20 cellular contexts compared by ENCODE assay signal in the genomic region with DNA sequence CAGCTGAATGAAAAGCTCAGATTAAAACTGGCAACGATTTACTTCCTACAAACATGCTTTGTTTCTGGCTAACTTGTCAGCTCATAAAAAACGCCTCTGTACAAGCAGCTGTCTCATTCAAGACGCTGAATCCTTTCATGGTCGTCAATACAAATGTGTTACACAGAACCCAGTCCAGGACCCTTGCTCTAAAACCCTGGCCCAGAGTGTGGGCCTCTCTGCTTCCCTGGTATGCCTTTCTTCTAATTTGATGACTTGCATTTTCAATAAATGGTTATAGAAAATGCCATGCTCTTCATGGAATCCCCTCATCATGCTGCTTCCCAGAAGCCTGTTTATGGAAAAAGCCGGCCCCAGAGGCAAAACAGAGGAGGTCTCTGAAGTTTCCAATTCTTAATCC.
DNase-seq lines count a peak whose midpoint lies in the region; TF ChIP-seq lines count a peak whose summit lies in the region.
"Had no signal": no experiment of that assay in that cellular context is flagged by ENCODE, and none has a peak within 500 bp of the region (broad histone marks: within the 10 kb centered on the region; RNA-seq: fewer than 3 reads in every experiment).

No MANE protein-coding gene starts in this region.

- H3K27ac ChIP-seq in SJCRH30 (peak overlapping the region; percentile 13), neuronal stem cell (replicated peaks; ENCODE audit: low read length) (no peak overlapping the region)

- no peak overlapping the region for H3K9ac ChIP-seq in neuronal stem cell (ENCODE audit: low read depth, low read length, poor library complexity)

- 0 out of 2 replicates have a peak, but pooled peaks cover 5% of the 10 kb centered on the region for H3K9me3 ChIP-seq in SJCRH30 (replicated peaks)
- H3K9me3 ChIP-seq in neuronal stem cell (replicated peaks in 1 of 2; ENCODE audit: control insufficient read depth in 2 of 2, insufficient read depth in 1 of 2, low read depth in 1 of 2, low read length in 2 of 2): peaks cover 0 to 9% of the 10 kb centered on the region in 2 donors
- H3K9me3 ChIP-seq: BE2C, uterus had no signal

- H4K8ac ChIP-seq in neuronal stem cell (ENCODE audit: low read depth, low read length): no peak overlapping the region

- H3K4ac ChIP-seq in neuronal stem cell (ENCODE audit: low read length): no peak overlapping the region

- H3K36me3 Mint-ChIP-seq in chondrocyte (ENCODE audit: low read depth): peaks cover 4% of the 10 kb centered on the region
- H3K36me3 Mint-ChIP-seq: activated naive CD8-positive, alpha-beta T cell treated with anti-CD3 and anti-CD28 coated beads for 36 hours; naive B cell; stimulated activated memory B cell treated with anti-CD40 and anti-IgM and Interleukin-4, amounts not matched to agents 10 μg/mL and 1 μg/mL and 100 μg/mL, for 72 hours had no signal

- H3K9me3 Mint-ChIP-seq in chondrocyte (ENCODE audit: low read depth): peaks cover 11% of the 10 kb centered on the region

- H2AK5ac ChIP-seq in neuronal stem cell (ENCODE audit: low read depth, low read length): no peak overlapping the region

- H3K14ac ChIP-seq in neuronal stem cell (ENCODE audit: low read length): no peak overlapping the region

- TF ChIP-seq CTCF in fibroblast of the aortic adventitia (IDR thresholded peaks at IDR 0.05; ENCODE audit: insufficient read depth, low read length) (no peak), chondrocyte (IDR thresholded peaks at IDR 0.05) (no peak)

- H2BK5ac ChIP-seq in neuronal stem cell (ENCODE audit: low read length): no peak overlapping the region

- H2AFZ ChIP-seq in neuronal stem cell (ENCODE audit: low read length): peak overlapping the region; percentile 60

- no peak overlapping the region for H3K23ac ChIP-seq in neuronal stem cell (ENCODE audit: low read depth, low read length, poor library complexity)

- H3K79me1 ChIP-seq in neuronal stem cell (ENCODE audit: low read depth, low read length): no peaks in the 10 kb centered on the region

- no peak overlapping the region for H2BK120ac ChIP-seq in neuronal stem cell (ENCODE audit: low read depth, low read length)

- no CpG with 5 or more reads among the region's 5 CpGs for WGBS in neuronal stem cell (ENCODE audit: extremely low coverage in 2 of 2, insufficient read length in 2 of 2, insufficient replicate concordance in 1 of 2), 2 donors

- H2BK15ac ChIP-seq in neuronal stem cell (ENCODE audit: low read length): no peak overlapping the region

- no peak overlapping the region for H4K91ac ChIP-seq in neuronal stem cell (ENCODE audit: low read depth, low read length, poor library complexity)

- no peak overlapping the region for H2BK12ac ChIP-seq in neuronal stem cell (ENCODE audit: low read length)

- no peak overlapping the region for H3K4me2 ChIP-seq in neuronal stem cell (ENCODE audit: insufficient read depth, low read length, poor library complexity, severe bottlenecking)

- peak in 8 of 14 donors; percentile 3 to 51 (median 20) for DNase-seq in C1 segment of cervical spinal cord (lab: John Stamatoyannopoulos, UW)
- DNase-seq in SJCRH30: peak in 1 of 2 experiments; percentile 47
- DNase-seq in fibroblast of the aortic adventitia (ENCODE audit: low read depth): peak; percentile 42
- DNase-seq in neuronal stem cell (ENCODE audit: low spot score): no peak
- no peak for DNase-seq in chondrocyte (ENCODE audit: low spot score)
- no peak for DNase-seq in NCI-H446 (lab: John Stamatoyannopoulos, UW)
- DNase-seq in RPMI8226: no peak
- no peak for DNase-seq in HUDEP-2 (lab: John Stamatoyannopoulos, UW; ENCODE audit: unreplicated experiment in 76 of 76)
- DNase-seq: activated CD4-positive, alpha-beta T cell treated with anti-CD3 and anti-CD28 coated beads for 48 hours; activated naive CD8-positive, alpha-beta T cell treated with anti-CD3 and anti-CD28 coated beads for 36 hours; activated T-cell treated with anti-CD3 and anti-CD28 coated beads, Interleukin-2, amount 50 U/mL, for 1 hour; BE2C; DMS79 treated with DMSO at 0.1 percent for 48 hours; left colon; MG63; naive B cell; NCI-H2107; uterus had no signal

- H3K4me1 Mint-ChIP-seq in chondrocyte (ENCODE audit: low read depth): peaks cover 7% of the 10 kb centered on the region
- H3K4me1 Mint-ChIP-seq: central memory CD8-positive, alpha-beta T cell; stimulated activated memory B cell treated with anti-CD40 and anti-IgM and Interleukin-4, amounts not matched to agents 10 μg/mL and 1 μg/mL and 100 μg/mL, for 72 hours had no signal

- no peak overlapping the region for H3K18ac ChIP-seq in neuronal stem cell (ENCODE audit: low read length)

- H3K36me3 ChIP-seq in SJCRH30: no peaks in the 10 kb centered on the region
- no peaks in the 10 kb centered on the region for H3K36me3 ChIP-seq in neuronal stem cell (replicated peaks in 1 of 2; ENCODE audit: control insufficient read depth in 2 of 2, insufficient read depth in 2 of 2, low read length in 2 of 2)
- H3K36me3 ChIP-seq: BE2C, MG63, uterus had no signal

- no peak overlapping the region for H3K27ac Mint-ChIP-seq in chondrocyte (ENCODE audit: unreplicated experiment)
- H3K27ac Mint-ChIP-seq: activated naive CD8-positive, alpha-beta T cell treated with anti-CD3 and anti-CD28 coated beads for 36 hours; stimulated activated memory B cell treated with anti-CD40 and anti-IgM and Interleukin-4, amounts not matched to agents 10 μg/mL and 1 μg/mL and 100 μg/mL, for 72 hours had no signal

- no peak overlapping the region for H3K4me3 Mint-ChIP-seq in chondrocyte (ENCODE audit: unreplicated experiment)
- H3K4me3 Mint-ChIP-seq: activated naive CD8-positive, alpha-beta T cell treated with anti-CD3 and anti-CD28 coated beads for 36 hours; central memory CD8-positive, alpha-beta T cell; naive B cell; stimulated activated memory B cell treated with anti-CD40 and anti-IgM and Interleukin-4, amounts not matched to agents 10 μg/mL and 1 μg/mL and 100 μg/mL, for 72 hours had no signal

- no peak overlapping the region; the same call in 1 of the 2 replicates for H3K4me3 ChIP-seq in SJCRH30
- no peak overlapping the region for H3K4me3 ChIP-seq in fibroblast of the aortic adventitia (ENCODE audit: low read depth, low read length)
- no peak overlapping the region for H3K4me3 ChIP-seq in neuronal stem cell (ENCODE audit: low read length in 2 of 2)
- H3K4me3 ChIP-seq: MG63, uterus had no signal

- peaks cover 27% of the 10 kb centered on the region for H3K4me1 ChIP-seq in SJCRH30
- peaks cover 5 to 32% of the 10 kb centered on the region in 2 donors for H3K4me1 ChIP-seq in neuronal stem cell (ENCODE audit: control insufficient read depth in 2 of 2, insufficient read depth in 1 of 2, low read depth in 1 of 2, low read length in 2 of 2)
- H3K4me1 ChIP-seq: uterus had no signal

- H3K27me3 ChIP-seq in SJCRH30: no peaks in the 10 kb centered on the region
- no peaks in the 10 kb centered on the region for H3K27me3 ChIP-seq in neuronal stem cell (ENCODE audit: control insufficient read depth in 3 of 3, insufficient read depth in 3 of 3, low read depth in 1 of 3, low read length in 3 of 3)
- H3K27me3 ChIP-seq: BE2C, MG63, uterus had no signal

- H3K27me3 Mint-ChIP-seq in chondrocyte (ENCODE audit: low read depth): peaks cover 4% of the 10 kb centered on the region

Comparison
In these comparisons a context has a peak if more than half of its experiments do, and no peak if none do; other contexts are left out.
1. DNase-seq: peak in C1 segment of cervical spinal cord (8 of 14) and fibroblast of the aortic adventitia (single experiment); none in neuronal stem cell (single experiment), chondrocyte (single experiment), NCI-H446 (0 of 2), RPMI8226 (single experiment) and HUDEP-2 (0 of 76).